In the genomic region with DNA sequence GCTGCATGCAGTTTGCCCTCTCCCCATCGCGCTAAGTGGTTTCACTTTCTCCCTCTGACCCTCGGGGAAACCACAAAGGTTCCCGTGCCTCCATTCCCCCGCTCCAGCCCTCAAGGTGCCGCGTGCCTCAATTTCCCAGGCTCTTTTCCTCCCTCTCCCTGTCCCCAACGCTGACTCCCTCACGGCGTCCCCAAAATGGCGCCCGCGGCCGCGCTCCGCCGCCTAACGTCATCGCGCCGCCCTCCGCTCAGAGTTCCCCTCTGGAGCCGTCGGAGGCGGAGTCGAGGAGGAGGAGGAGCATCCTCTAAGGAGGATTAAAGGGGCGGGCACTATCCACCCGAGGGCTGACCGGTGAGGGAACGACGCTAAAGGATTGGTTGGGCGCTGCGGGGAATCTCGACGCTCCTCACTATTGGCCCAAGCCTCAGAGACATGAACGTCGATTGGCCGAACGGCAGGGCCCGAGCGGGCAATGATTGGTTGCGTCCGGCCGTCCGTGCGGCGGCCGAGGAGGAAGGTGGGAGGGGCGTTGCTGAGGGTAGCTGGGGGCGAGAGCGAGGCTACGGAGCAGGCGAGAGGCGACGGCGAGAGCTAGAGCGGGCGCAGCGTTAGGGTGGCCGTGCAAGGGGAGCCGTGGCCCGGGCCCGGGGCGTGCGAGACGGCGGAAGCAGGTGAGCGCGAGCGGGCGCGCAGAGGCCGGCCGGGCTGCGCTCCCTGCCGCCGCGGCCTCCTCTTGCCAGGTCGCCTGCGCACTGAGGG, we compare ENCODE assay signal across 8 cellular contexts. TPM values are rescaled to one million over a fixed set of nuclear protein-coding genes. Genes with fewer than 3 reads are reported as not detected.
DNase-seq lines count a peak whose midpoint lies in the region; ATAC-seq, FAIRE-seq and TF ChIP-seq lines count a peak whose summit lies in the region.

A gene with protein sequence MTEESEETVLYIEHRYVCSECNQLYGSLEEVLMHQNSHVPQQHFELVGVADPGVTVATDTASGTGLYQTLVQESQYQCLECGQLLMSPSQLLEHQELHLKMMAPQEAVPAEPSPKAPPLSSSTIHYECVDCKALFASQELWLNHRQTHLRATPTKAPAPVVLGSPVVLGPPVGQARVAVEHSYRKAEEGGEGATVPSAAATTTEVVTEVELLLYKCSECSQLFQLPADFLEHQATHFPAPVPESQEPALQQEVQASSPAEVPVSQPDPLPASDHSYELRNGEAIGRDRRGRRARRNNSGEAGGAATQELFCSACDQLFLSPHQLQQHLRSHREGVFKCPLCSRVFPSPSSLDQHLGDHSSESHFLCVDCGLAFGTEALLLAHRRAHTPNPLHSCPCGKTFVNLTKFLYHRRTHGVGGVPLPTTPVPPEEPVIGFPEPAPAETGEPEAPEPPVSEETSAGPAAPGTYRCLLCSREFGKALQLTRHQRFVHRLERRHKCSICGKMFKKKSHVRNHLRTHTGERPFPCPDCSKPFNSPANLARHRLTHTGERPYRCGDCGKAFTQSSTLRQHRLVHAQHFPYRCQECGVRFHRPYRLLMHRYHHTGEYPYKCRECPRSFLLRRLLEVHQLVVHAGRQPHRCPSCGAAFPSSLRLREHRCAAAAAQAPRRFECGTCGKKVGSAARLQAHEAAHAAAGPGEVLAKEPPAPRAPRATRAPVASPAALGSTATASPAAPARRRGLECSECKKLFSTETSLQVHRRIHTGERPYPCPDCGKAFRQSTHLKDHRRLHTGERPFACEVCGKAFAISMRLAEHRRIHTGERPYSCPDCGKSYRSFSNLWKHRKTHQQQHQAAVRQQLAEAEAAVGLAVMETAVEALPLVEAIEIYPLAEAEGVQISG (plus strand): TSS at position 551 of the 759 bp plus-strand sequence. CDS start 2,441 bp downstream, outside the sequence.

- no peaks in the 10 kb centered on the region for H3K9me3 Mint-ChIP-seq in naive thymus-derived CD8-positive, alpha-beta T cell

- peaks cover 24% of the 10 kb centered on the region; the same call in 1 of the 2 replicates for H3K36me3 ChIP-seq in Loucy (ENCODE audit: insufficient read depth, low read length)

- ATAC-seq in naive thymus-derived CD8-positive, alpha-beta T cell: peak; percentile 94 to 95

- H3K36me3 Mint-ChIP-seq in naive thymus-derived CD8-positive, alpha-beta T cell: peaks cover 0 to 23% (median 0%) of the 10 kb centered on the region in 3 donors

- no peaks in the 10 kb centered on the region for H3F3A ChIP-seq in Loucy (ENCODE audit: low read depth)

- DNase-seq in EL (peak; percentile 100), H54 (ENCODE audit: insufficient read length, low spot score) (peak; percentile 100), fibroblast of mammary gland (ENCODE audit: low read depth) (peak; percentile 99)
- DNase-seq in activated T-helper 9 cell treated with anti-CD3 and anti-CD28 coated beads, Interleukin-2, amount 50 U/mL, for 16 hours (ENCODE audit: low read depth): peak; percentile 97
- peak; percentile 92 to 99 (median 97) for DNase-seq in naive thymus-derived CD8-positive, alpha-beta T cell
- DNase-seq in stimulated activated naive CD4-positive, alpha-beta T cell (lab: John Stamatoyannopoulos, UW): peak; percentile 90 to 98 (median 96)

- TF ChIP-seq POLR2A in H54 (IDR thresholded peaks at IDR 0.05; ENCODE audit: low read depth, low read length) (peak; percentile 96), Raji (IDR thresholded peaks at IDR 0.05; ENCODE audit: insufficient read depth, low read depth, low read length) (peak; percentile 79)

- H3K9me2 ChIP-seq in Loucy (replicated peaks; ENCODE audit: low read depth, low read length): no peaks in the 10 kb centered on the region

- H3K27me3 Mint-ChIP-seq in naive thymus-derived CD8-positive, alpha-beta T cell: peaks cover 0 to 7% (median 0%) of the 10 kb centered on the region in 5 donors

- H3K4me2 ChIP-seq in Loucy (ENCODE audit: low read depth, low read length, poor library complexity, severe bottlenecking): peak within 1 kb of the TSS; percentile 91

- H3K79me2 ChIP-seq in Loucy (ENCODE audit: insufficient read depth, low read length): peaks cover 56% of the 10 kb centered on the region

- H3K27me3 ChIP-seq in Loucy (ENCODE audit: insufficient read depth, low read length, poor library complexity, severe bottlenecking): no peaks in the 10 kb centered on the region

- H3K9me3 ChIP-seq in Loucy (ENCODE audit: insufficient read depth, low read depth, low read length): no peaks in the 10 kb centered on the region

- peak within 1 kb of the TSS; percentile 93 to 99 (median 98) for H3K4me3 Mint-ChIP-seq in naive thymus-derived CD8-positive, alpha-beta T cell

- H3K4me1 Mint-ChIP-seq in naive thymus-derived CD8-positive, alpha-beta T cell: peaks cover 26 to 40% (median 36%) of the 10 kb centered on the region in 4 donors

- peaks cover 45% of the 10 kb centered on the region for H4K20me1 ChIP-seq in Loucy (ENCODE audit: insufficient read depth, low read length, poor library complexity, severe bottlenecking)

- POLR2A ChIA-PET in naive thymus-derived CD8-positive, alpha-beta T cell (lab: Charles Lee): interaction anchor here (0.6 to 1.5 kb wide), 11 partner anchors 11 to 640 kb away, joined by 3 to 6 read pairs (median 3); a partner anchor contains a TSS

- H3K4me1 ChIP-seq in Loucy (ENCODE audit: insufficient read depth, low read length, poor library complexity, severe bottlenecking): peaks cover 15% of the 10 kb centered on the region

- peak within 1 kb of the TSS; percentile 72 for H2AFZ ChIP-seq in Loucy (ENCODE audit: low read length)

- peak within 1 kb of the TSS; percentile 98 to 100 (median 100) for H3K27ac Mint-ChIP-seq in naive thymus-derived CD8-positive, alpha-beta T cell

- H3K4me3 ChIP-seq in Loucy (ENCODE audit: low read length, poor library complexity, severe bottlenecking) (peak within 1 kb of the TSS; percentile 94), fibroblast of mammary gland (ENCODE audit: control insufficient read depth, low read depth, low read length) (peak within 1 kb of the TSS; percentile 90)

- H3K9ac ChIP-seq in Loucy (ENCODE audit: low read depth, low read length, poor library complexity, severe bottlenecking): peak within 1 kb of the TSS; percentile 96

- no peak for TF ChIP-seq CTCF in Loucy (conservative IDR thresholded peaks at IDR 0.05; ENCODE audit: low read length)
- no peak for TF ChIP-seq CTCF in fibroblast of mammary gland (conservative IDR thresholded peaks at IDR 0.05; ENCODE audit: control insufficient read depth, insufficient read depth, low read depth, low read length)

- peak; percentile 85 for FAIRE-seq in H54 (lab: Jason Lieb, UNC)

RNA-seq across cellular contexts. Expression of the gene that starts here (rescaled TPM):
- 10 to 100 TPM; 18.3 to 20.8 TPM for total RNA-seq in naive thymus-derived CD8-positive, alpha-beta T cell
- polyA plus RNA-seq in naive thymus-derived CD8-positive, alpha-beta T cell: 10 to 100 TPM in 1 of 3 donors, 1 to 10 TPM in 2; 7.8 to 21.5 (median 8.0) TPM

Comparison
In these comparisons a context has a peak if more than half of its experiments do, and no peak if none do; other contexts are left out.
1. Peak in every context shown above with its lines: DNase-seq, ATAC-seq and H3K4me3 ChIP-seq.